ENCODE assay signal across 23 cellular contexts in genomic region chr22:27041745-27042144, GRCh38.
"Had no signal": no experiment of that assay in that cellular context is flagged by ENCODE, and none has a peak within 500 bp of the region (broad histone marks: within the 10 kb centered on the region; RNA-seq: fewer than 3 reads in every experiment).

No MANE protein-coding gene starts in this region.

- H3K27me3 ChIP-seq: body of pancreas had no signal

- H3K9me3 ChIP-seq: body of pancreas had no signal

- ATAC-seq: activated CD4-positive, alpha-beta T cell treated with anti-CD3 and anti-CD28 coated beads for 36 hours; activated CD8-positive, alpha-beta memory T cell treated with anti-CD3 and anti-CD28 coated beads, Interleukin-2, amount 10 ng/mL, durations not matched to agents 7 days and 5 days; activated CD8-positive, alpha-beta T cell treated with anti-CD3 and anti-CD28 coated beads, Interleukin-2, amount 10 ng/mL, durations not matched to agents 7 days and 5 days; activated T-cell treated with anti-CD3 and anti-CD28 coated beads, Interleukin-2, amount 50 U/mL, for 72 hours; body of pancreas; esophagus mucosa had no signal

- H3K27ac ChIP-seq: body of pancreas, coronary artery, dorsolateral prefrontal cortex had no signal

- H3K4me3 ChIP-seq: body of pancreas, coronary artery, dorsolateral prefrontal cortex had no signal

- DNase-seq: activated CD4-positive, alpha-beta memory T cell treated with anti-CD3 and anti-CD28 coated beads for 36 hours; activated CD4-positive, alpha-beta T cell treated with anti-CD3 and anti-CD28 coated beads for 36 hours; activated CD4-positive, alpha-beta T cell treated with anti-CD3 and anti-CD28 coated beads, Interleukin-2, amount 10 ng/mL, durations not matched to agents 24 days and 14 days; activated CD4-positive, CD25-positive, alpha-beta regulatory T cell; activated CD4-positive, CD25-positive, alpha-beta regulatory T cell treated with anti-CD3 and anti-CD28 coated beads, Interleukin-2, amount 50 U/mL, for 72 hours; activated CD8-positive, alpha-beta memory T cell treated with anti-CD3 and anti-CD28 coated beads, Interleukin-2, amount 10 ng/mL, durations not matched to agents 7 days and 5 days; activated CD8-positive, alpha-beta memory T cell treated with anti-CD3 and anti-CD28 coated beads, Interleukin-2, amount 50 U/mL, for 4 hours; activated CD8-positive, alpha-beta T cell treated with anti-CD3 and anti-CD28 coated beads, Interleukin-2, amount 10 ng/mL, durations not matched to agents 7 days and 5 days; activated gamma-delta T cell; activated naive CD4-positive, alpha-beta T cell; activated naive CD4-positive, alpha-beta T cell treated with anti-CD3 and anti-CD28 coated beads, Interleukin-2, amount 10 ng/mL, durations not matched to agents 7 days and 5 days; activated T-cell treated with anti-CD3 and anti-CD28 coated beads, Interleukin-2, amount 50 U/mL, for 1 hour; activated T-cell treated with anti-CD3 and anti-CD28 coated beads, Interleukin-2, amount 50 U/mL, for 72 hours; amygdala; aorta; body of pancreas; dorsolateral prefrontal cortex; effector memory CD4-positive, alpha-beta T cell; endodermal cell; foreskin fibroblast; T-helper 2 cell had no signal
